12 cellular contexts compared by ENCODE assay signal in the genomic region with DNA sequence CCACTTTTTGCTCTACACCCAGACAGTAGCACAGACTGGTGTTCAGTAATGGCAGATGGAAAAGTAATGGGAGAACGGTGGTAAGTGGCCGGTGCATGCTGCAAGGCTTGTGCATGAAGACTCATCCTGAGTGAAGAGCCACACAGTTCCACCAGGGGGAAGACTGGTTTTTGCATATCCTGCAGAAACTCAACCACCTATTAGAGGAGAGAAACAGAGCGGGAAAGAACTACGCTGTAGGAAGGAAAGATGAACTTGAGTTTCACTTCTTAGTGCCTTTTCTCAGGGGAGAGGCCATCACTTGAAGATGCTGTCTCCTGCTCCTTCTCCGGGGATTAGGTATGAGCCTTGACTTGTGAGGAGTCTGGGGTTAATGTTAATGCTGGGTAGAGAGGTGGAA. TPM values are rescaled to one million over a fixed set of nuclear protein-coding genes. Genes with fewer than 3 reads are reported as not detected.
A peak's percentile ranks its signal among the peaks of the same experiment; 100 is the strongest.
DNase-seq lines count a peak whose midpoint lies in the region; ATAC-seq and TF ChIP-seq lines count a peak whose summit lies in the region.
"Had no signal": no experiment of that assay in that cellular context is flagged by ENCODE, and none has a peak within 500 bp of the region (broad histone marks: within the 10 kb centered on the region; RNA-seq: fewer than 3 reads in every experiment).

No MANE protein-coding gene starts in this region.

- H4K5ac ChIP-seq in H9 (ENCODE audit: insufficient read length, low read depth, low read length), result no peak overlapping the region

- H3K9me3 ChIP-seq in BLaER1, result no peaks in the 10 kb centered on the region
- no peaks in the 10 kb centered on the region for H3K9me3 ChIP-seq in H9 (ENCODE audit: control insufficient read depth, low read depth, low read length)
- H3K9me3 ChIP-seq in SU-DHL-6 (ENCODE audit: insufficient read depth, low read length), result no peaks in the 10 kb centered on the region
- H3K9me3 ChIP-seq in effector memory CD4-positive, alpha-beta T cell (ENCODE audit: control insufficient read depth, low read length), result no peaks in the 10 kb centered on the region
- H3K9me3 ChIP-seq: left ventricle myocardium inferior had no signal

- H3K4me3 ChIP-seq in BLaER1 (no peak overlapping the region), SU-DHL-6 (ENCODE audit: insufficient read depth, low read length, poor library complexity, severe bottlenecking) (no peak overlapping the region)
- no peak overlapping the region for H3K4me3 ChIP-seq in effector memory CD4-positive, alpha-beta T cell (ENCODE audit: insufficient read depth, low read depth, low read length, poor library complexity, severe bottlenecking)
- H3K4me3 ChIP-seq: left ventricle myocardium inferior had no signal

- no peak overlapping the region for H3K18ac ChIP-seq in H9 (ENCODE audit: insufficient read length, low read depth, low read length)

- no peak overlapping the region for H3K14ac ChIP-seq in H9 (ENCODE audit: insufficient read depth, low read length)

- 0 out of 2 replicates have a peak, but pooled peaks cover 6% of the 10 kb centered on the region for H3F3A ChIP-seq in SU-DHL-6 (ENCODE audit: insufficient read depth)

- no peaks in the 10 kb centered on the region for H3K4me1 Mint-ChIP-seq in H9
- H3K4me1 Mint-ChIP-seq: activated CD4-positive, alpha-beta T cell treated with anti-CD3 and anti-CD28 coated beads for 36 hours; central memory CD8-positive, alpha-beta T cell had no signal

- H3K9me2 ChIP-seq in SU-DHL-6 (replicated peaks; ENCODE audit: insufficient read depth, low read length), result no peaks in the 10 kb centered on the region

- H4K91ac ChIP-seq in H9 (ENCODE audit: insufficient read length, low read depth, low read length), result no peak overlapping the region

- no peak for ATAC-seq in HG02678 (IDR thresholded peaks at IDR 0.05; ENCODE audit: unreplicated experiment)
- ATAC-seq: activated CD4-positive, alpha-beta T cell treated with anti-CD3 and anti-CD28 coated beads for 36 hours had no signal

- H3K4me2 ChIP-seq in BLaER1, result peak overlapping the region; percentile 64
- no peak overlapping the region for H3K4me2 ChIP-seq in H9 (ENCODE audit: insufficient read depth, insufficient read length, low read length)
- H3K4me2 ChIP-seq in SU-DHL-6 (ENCODE audit: low read depth, low read length, poor library complexity, severe bottlenecking), result no peak overlapping the region

- no peak overlapping the region for H3T11ph ChIP-seq in H9 (ENCODE audit: low read length)

- H3K27ac Mint-ChIP-seq in H9, result no peak overlapping the region
- H3K27ac Mint-ChIP-seq: activated CD4-positive, alpha-beta T cell treated with anti-CD3 and anti-CD28 coated beads for 36 hours had no signal

- peaks cover 23% of the 10 kb centered on the region for H3K4me1 ChIP-seq in BLaER1
- H3K4me1 ChIP-seq in H9 (ENCODE audit: insufficient read depth, low read length), result no peaks in the 10 kb centered on the region; the same call in 1 of the 2 replicates
- H3K4me1 ChIP-seq in effector memory CD4-positive, alpha-beta T cell (ENCODE audit: control insufficient read depth, insufficient read depth, low read length, poor library complexity, severe bottlenecking), result no peaks in the 10 kb centered on the region

- H3K36me3 ChIP-seq in BLaER1 (no peaks in the 10 kb centered on the region), SU-DHL-6 (ENCODE audit: low read length) (no peaks in the 10 kb centered on the region)
- no peaks in the 10 kb centered on the region for H3K36me3 ChIP-seq in effector memory CD4-positive, alpha-beta T cell (ENCODE audit: control insufficient read depth, insufficient read depth, low read length)
- H3K36me3 ChIP-seq: left ventricle myocardium inferior had no signal

- no peak overlapping the region for H3K4ac ChIP-seq in H9 (ENCODE audit: low read depth, low read length)

- no peaks in the 10 kb centered on the region for H3K79me1 ChIP-seq in H9 (ENCODE audit: insufficient read depth, low read depth, low read length, poor library complexity, severe bottlenecking)

- H3K36me3 Mint-ChIP-seq in H9 (ENCODE audit: insufficient read depth in 1 of 3, low read depth in 3 of 3), result no peaks in the 10 kb centered on the region

- peaks cover 5% of the 10 kb centered on the region for H3K27me3 Mint-ChIP-seq in H9 (ENCODE audit: low read depth)

- no peak overlapping the region for H3K23ac ChIP-seq in H9 (ENCODE audit: insufficient read length, low read depth, low read length)

- no peak overlapping the region for H2BK12ac ChIP-seq in H9 (ENCODE audit: insufficient read length, low read depth, low read length)

- peak; percentile 52; the same call in 2 of the 3 replicates for TF ChIP-seq CTCF in H9 (conservative IDR thresholded peaks at IDR 0.05)
- peak; percentile 12 for TF ChIP-seq CTCF in SU-DHL-6 (IDR thresholded peaks at IDR 0.05; ENCODE audit: insufficient read depth, low read length, poor library complexity, severe bottlenecking)

- H4K20me1 ChIP-seq in BLaER1 (no peaks in the 10 kb centered on the region), H9 (ENCODE audit: control insufficient read depth, insufficient read depth, insufficient read length) (no peaks in the 10 kb centered on the region), SU-DHL-6 (ENCODE audit: low read depth, low read length) (no peaks in the 10 kb centered on the region)

- H2AFZ ChIP-seq in H9 (ENCODE audit: low read length), result no peak overlapping the region
- H2AFZ ChIP-seq in SU-DHL-6 (ENCODE audit: low read depth, low read length, severe bottlenecking), result no peak overlapping the region

- H3K23me2 ChIP-seq in H9 (ENCODE audit: insufficient read length, low read depth, low read length, poor library complexity, severe bottlenecking), result no peaks in the 10 kb centered on the region

- no peak overlapping the region for H3K56ac ChIP-seq in H9 (ENCODE audit: insufficient read length, low read depth, low read length)

- H3K79me2 ChIP-seq in H9 (ENCODE audit: insufficient read depth, low read length) (no peaks in the 10 kb centered on the region), SU-DHL-6 (ENCODE audit: insufficient read depth, low read length) (no peaks in the 10 kb centered on the region)

- H2BK15ac ChIP-seq in H9 (ENCODE audit: low read depth, low read length), result no peak overlapping the region

- DNase-seq in H9 (no peak), iPS-NIHi11 (ENCODE audit: low spot score) (peak; percentile 27), NCI-H526 treated with DMSO at 0.1 percent for 48 hours (lab: John Stamatoyannopoulos, UW) (no peak), SHP77 treated with DMSO at 0.1 percent for 48 hours (lab: John Stamatoyannopoulos, UW) (no peak)
- no peak for DNase-seq in effector memory CD4-positive, alpha-beta T cell
- DNase-seq: activated CD4-positive, alpha-beta T cell treated with anti-CD3 and anti-CD28 coated beads for 36 hours; left ventricle myocardium inferior; NCI-H1694 treated with DMSO at 0.1 percent for 48 hours had no signal

- H3K9ac ChIP-seq in BLaER1 (no peak overlapping the region), H9 (ENCODE audit: extremely low read depth, insufficient read length, low read length) (no peak overlapping the region), SU-DHL-6 (ENCODE audit: low read length) (no peak overlapping the region)

- no peak overlapping the region for H2BK20ac ChIP-seq in H9 (ENCODE audit: low read depth, low read length, poor library complexity, severe bottlenecking)

- H4K8ac ChIP-seq in H9 (replicated peaks; ENCODE audit: insufficient read length, low read depth, low read length), result no peak overlapping the region

- H2BK5ac ChIP-seq in H9 (ENCODE audit: insufficient read length, low read length), result no peak overlapping the region

- no peak overlapping the region for H2BK120ac ChIP-seq in H9 (ENCODE audit: low read depth, low read length, poor library complexity, severe bottlenecking)

- no peaks in the 10 kb centered on the region for H3K9me3 Mint-ChIP-seq in H9
- H3K9me3 Mint-ChIP-seq: central memory CD8-positive, alpha-beta T cell had no signal

- no peak overlapping the region for H2AK5ac ChIP-seq in H9 (ENCODE audit: insufficient read length, low read length)

- no CpG with 5 or more reads among the region's 5 CpGs for WGBS in H9 (ENCODE audit: extremely low coverage, insufficient read length, low lambda C conversion rate)

- no peak overlapping the region for H3K4me3 Mint-ChIP-seq in H9
- H3K4me3 Mint-ChIP-seq: activated CD4-positive, alpha-beta T cell treated with anti-CD3 and anti-CD28 coated beads for 36 hours; central memory CD8-positive, alpha-beta T cell had no signal

- H3K27me3 ChIP-seq in BLaER1 (0 out of 2 replicates have a peak, but pooled peaks cover 4% of the 10 kb centered on the region), H9 (ENCODE audit: insufficient read depth, low read length) (no peaks in the 10 kb centered on the region), SU-DHL-6 (ENCODE audit: low read length) (no peaks in the 10 kb centered on the region)
- H3K27me3 ChIP-seq in effector memory CD4-positive, alpha-beta T cell (replicated peaks; ENCODE audit: control insufficient read depth, insufficient read depth, low read length, poor library complexity, severe bottlenecking), result no peaks in the 10 kb centered on the region

- no peak overlapping the region for H3K27ac ChIP-seq in BLaER1
- H3K27ac ChIP-seq in H9 (ENCODE audit: insufficient read length, low read depth, low read length), result no peak overlapping the region
- no peak overlapping the region for H3K27ac ChIP-seq in SU-DHL-6 (ENCODE audit: low read depth, low read length)
- H3K27ac ChIP-seq in effector memory CD4-positive, alpha-beta T cell (ENCODE audit: insufficient read depth, low read length, poor library complexity, severe bottlenecking), result no peak overlapping the region
- H3K27ac ChIP-seq: left ventricle myocardium inferior had no signal

RNA-seq across cellular contexts. Expression of gene PRSS3, which starts 9.4 kb away (rescaled TPM):
- not detected in 2 replicates for total RNA-seq in H9 (2021)
- total RNA-seq: activated CD4-positive, alpha-beta T cell treated with anti-CD3 and anti-CD28 coated beads for 36 hours; left ventricle myocardium inferior had no signal

RNA-seq across cellular contexts. Expression of gene UBE2R2, which starts 31.0 kb away (rescaled TPM):
- 52.1 and 52.4 TPM in 2 replicates for total RNA-seq in H9 (2021)
